1 cellular context compared by ENCODE assay signal in the genomic region with DNA sequence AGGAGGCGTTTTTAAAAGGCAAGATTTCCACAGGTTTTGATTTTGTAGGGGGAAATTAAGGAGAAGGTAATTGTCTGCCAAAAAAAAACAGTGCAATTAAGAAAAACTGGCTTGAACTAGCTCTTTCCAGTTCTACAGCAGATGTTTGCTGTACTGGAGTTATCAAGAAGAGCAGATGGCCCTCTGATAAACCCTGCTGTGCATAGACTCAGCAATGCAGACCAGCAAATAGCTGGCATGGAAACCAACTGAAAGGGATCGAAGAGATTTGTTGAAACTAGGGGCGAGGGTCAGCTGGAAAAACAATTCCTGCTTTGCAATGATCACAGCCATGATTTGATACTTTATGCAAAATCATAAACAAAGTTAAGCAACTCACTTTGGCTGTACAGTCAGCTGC.
TF ChIP-seq lines count a peak whose summit lies in the region.

No MANE protein-coding gene starts in this region.

TF ChIP-seq in HepG2, 621 proteins besides CTCF, POLR2A, EP300 and RAD21 (continued from another document and continues in another):
- TF ChIP-seq, protein P1, sequence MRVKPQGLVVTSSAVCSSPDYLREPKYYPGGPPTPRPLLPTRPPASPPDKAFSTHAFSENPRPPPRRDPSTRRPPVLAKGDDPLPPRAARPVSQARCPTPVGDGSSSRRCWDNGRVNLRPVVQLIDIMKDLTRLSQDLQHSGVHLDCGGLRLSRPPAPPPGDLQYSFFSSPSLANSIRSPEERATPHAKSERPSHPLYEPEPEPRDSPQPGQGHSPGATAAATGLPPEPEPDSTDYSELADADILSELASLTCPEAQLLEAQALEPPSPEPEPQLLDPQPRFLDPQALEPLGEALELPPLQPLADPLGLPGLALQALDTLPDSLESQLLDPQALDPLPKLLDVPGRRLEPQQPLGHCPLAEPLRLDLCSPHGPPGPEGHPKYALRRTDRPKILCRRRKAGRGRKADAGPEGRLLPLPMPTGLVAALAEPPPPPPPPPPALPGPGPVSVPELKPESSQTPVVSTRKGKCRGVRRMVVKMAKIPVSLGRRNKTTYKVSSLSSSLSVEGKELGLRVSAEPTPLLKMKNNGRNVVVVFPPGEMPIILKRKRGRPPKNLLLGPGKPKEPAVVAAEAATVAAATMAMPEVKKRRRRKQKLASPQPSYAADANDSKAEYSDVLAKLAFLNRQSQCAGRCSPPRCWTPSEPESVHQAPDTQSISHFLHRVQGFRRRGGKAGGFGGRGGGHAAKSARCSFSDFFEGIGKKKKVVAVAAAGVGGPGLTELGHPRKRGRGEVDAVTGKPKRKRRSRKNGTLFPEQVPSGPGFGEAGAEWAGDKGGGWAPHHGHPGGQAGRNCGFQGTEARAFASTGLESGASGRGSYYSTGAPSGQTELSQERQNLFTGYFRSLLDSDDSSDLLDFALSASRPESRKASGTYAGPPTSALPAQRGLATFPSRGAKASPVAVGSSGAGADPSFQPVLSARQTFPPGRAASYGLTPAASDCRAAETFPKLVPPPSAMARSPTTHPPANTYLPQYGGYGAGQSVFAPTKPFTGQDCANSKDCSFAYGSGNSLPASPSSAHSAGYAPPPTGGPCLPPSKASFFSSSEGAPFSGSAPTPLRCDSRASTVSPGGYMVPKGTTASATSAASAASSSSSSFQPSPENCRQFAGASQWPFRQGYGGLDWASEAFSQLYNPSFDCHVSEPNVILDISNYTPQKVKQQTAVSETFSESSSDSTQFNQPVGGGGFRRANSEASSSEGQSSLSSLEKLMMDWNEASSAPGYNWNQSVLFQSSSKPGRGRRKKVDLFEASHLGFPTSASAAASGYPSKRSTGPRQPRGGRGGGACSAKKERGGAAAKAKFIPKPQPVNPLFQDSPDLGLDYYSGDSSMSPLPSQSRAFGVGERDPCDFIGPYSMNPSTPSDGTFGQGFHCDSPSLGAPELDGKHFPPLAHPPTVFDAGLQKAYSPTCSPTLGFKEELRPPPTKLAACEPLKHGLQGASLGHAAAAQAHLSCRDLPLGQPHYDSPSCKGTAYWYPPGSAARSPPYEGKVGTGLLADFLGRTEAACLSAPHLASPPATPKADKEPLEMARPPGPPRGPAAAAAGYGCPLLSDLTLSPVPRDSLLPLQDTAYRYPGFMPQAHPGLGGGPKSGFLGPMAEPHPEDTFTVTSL (CRISPR knock-in tag; IDR thresholded peaks at IDR 0.05; ENCODE audit: borderline replicate concordance), result peak; percentile 46; the same call in 1 of the 2 replicates
- TF ChIP-seq, protein P2, sequence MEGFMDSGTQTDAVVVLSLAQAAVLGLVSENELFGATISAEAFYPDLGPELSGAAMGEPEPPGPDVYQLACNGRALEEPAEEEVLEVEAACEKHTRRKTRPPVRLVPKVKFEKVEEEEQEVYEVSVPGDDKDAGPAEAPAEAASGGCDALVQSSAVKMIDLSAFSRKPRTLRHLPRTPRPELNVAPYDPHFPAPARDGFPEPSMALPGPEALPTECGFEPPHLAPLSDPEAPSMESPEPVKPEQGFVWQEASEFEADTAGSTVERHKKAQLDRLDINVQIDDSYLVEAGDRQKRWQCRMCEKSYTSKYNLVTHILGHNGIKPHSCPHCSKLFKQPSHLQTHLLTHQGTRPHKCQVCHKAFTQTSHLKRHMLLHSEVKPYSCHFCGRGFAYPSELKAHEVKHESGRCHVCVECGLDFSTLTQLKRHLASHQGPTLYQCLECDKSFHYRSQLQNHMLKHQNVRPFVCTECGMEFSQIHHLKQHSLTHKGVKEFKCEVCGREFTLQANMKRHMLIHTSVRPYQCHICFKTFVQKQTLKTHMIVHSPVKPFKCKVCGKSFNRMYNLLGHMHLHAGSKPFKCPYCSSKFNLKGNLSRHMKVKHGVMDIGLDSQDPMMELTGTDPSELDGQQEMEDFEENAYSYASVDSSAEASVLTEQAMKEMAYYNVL (CRISPR knock-in tag; IDR thresholded peaks at IDR 0.05; ENCODE audit: borderline replicate concordance), result no peak
- TF ChIP-seq, protein P3, sequence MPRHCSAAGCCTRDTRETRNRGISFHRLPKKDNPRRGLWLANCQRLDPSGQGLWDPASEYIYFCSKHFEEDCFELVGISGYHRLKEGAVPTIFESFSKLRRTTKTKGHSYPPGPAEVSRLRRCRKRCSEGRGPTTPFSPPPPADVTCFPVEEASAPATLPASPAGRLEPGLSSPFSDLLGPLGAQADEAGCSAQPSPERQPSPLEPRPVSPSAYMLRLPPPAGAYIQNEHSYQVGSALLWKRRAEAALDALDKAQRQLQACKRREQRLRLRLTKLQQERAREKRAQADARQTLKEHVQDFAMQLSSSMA (CRISPR knock-in tag; IDR thresholded peaks at IDR 0.05), result no peak
- TF ChIP-seq, protein P4, sequence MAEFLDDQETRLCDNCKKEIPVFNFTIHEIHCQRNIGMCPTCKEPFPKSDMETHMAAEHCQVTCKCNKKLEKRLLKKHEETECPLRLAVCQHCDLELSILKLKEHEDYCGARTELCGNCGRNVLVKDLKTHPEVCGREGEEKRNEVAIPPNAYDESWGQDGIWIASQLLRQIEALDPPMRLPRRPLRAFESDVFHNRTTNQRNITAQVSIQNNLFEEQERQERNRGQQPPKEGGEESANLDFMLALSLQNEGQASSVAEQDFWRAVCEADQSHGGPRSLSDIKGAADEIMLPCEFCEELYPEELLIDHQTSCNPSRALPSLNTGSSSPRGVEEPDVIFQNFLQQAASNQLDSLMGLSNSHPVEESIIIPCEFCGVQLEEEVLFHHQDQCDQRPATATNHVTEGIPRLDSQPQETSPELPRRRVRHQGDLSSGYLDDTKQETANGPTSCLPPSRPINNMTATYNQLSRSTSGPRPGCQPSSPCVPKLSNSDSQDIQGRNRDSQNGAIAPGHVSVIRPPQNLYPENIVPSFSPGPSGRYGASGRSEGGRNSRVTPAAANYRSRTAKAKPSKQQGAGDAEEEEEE (CRISPR knock-in tag; IDR thresholded peaks at IDR 0.05; ENCODE audit: borderline replicate concordance), result no peak
- TF ChIP-seq, protein P5, sequence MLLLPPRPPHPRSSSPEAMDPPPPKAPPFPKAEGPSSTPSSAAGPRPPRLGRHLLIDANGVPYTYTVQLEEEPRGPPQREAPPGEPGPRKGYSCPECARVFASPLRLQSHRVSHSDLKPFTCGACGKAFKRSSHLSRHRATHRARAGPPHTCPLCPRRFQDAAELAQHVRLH (CRISPR knock-in tag; IDR thresholded peaks at IDR 0.05; ENCODE audit: borderline replicate concordance, low read depth), result no peak
- TF ChIP-seq, protein P6, sequence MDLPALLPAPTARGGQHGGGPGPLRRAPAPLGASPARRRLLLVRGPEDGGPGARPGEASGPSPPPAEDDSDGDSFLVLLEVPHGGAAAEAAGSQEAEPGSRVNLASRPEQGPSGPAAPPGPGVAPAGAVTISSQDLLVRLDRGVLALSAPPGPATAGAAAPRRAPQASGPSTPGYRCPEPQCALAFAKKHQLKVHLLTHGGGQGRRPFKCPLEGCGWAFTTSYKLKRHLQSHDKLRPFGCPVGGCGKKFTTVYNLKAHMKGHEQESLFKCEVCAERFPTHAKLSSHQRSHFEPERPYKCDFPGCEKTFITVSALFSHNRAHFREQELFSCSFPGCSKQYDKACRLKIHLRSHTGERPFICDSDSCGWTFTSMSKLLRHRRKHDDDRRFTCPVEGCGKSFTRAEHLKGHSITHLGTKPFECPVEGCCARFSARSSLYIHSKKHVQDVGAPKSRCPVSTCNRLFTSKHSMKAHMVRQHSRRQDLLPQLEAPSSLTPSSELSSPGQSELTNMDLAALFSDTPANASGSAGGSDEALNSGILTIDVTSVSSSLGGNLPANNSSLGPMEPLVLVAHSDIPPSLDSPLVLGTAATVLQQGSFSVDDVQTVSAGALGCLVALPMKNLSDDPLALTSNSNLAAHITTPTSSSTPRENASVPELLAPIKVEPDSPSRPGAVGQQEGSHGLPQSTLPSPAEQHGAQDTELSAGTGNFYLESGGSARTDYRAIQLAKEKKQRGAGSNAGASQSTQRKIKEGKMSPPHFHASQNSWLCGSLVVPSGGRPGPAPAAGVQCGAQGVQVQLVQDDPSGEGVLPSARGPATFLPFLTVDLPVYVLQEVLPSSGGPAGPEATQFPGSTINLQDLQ (CRISPR knock-in tag; IDR thresholded peaks at IDR 0.05), result no peak
- TF ChIP-seq ZMYM3 (CRISPR knock-in tag; IDR thresholded peaks at IDR 0.05), result 0 out of 2 replicates have a peak, but pooled peaks have one; percentile 49
- TF ChIP-seq SPEN (CRISPR knock-in tag; IDR thresholded peaks at IDR 0.05; ENCODE audit: low read depth), result 0 out of 2 replicates have a peak, but pooled peaks have one; percentile 19
- TF ChIP-seq, protein P7, sequence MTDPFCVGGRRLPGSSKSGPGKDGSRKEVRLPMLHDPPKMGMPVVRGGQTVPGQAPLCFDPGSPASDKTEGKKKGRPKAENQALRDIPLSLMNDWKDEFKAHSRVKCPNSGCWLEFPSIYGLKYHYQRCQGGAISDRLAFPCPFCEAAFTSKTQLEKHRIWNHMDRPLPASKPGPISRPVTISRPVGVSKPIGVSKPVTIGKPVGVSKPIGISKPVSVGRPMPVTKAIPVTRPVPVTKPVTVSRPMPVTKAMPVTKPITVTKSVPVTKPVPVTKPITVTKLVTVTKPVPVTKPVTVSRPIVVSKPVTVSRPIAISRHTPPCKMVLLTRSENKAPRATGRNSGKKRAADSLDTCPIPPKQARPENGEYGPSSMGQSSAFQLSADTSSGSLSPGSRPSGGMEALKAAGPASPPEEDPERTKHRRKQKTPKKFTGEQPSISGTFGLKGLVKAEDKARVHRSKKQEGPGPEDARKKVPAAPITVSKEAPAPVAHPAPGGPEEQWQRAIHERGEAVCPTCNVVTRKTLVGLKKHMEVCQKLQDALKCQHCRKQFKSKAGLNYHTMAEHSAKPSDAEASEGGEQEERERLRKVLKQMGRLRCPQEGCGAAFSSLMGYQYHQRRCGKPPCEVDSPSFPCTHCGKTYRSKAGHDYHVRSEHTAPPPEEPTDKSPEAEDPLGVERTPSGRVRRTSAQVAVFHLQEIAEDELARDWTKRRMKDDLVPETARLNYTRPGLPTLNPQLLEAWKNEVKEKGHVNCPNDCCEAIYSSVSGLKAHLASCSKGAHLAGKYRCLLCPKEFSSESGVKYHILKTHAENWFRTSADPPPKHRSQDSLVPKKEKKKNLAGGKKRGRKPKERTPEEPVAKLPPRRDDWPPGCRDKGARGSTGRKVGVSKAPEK (CRISPR knock-in tag; IDR thresholded peaks at IDR 0.05; ENCODE audit: borderline replicate concordance), result no peak
- TF ChIP-seq NPAS2 (CRISPR knock-in tag; IDR thresholded peaks at IDR 0.05; ENCODE audit: borderline replicate concordance), result no peak
- peak; percentile 61 for TF ChIP-seq PITX1 (CRISPR knock-in tag; IDR thresholded peaks at IDR 0.05)
- TF ChIP-seq, protein P8, sequence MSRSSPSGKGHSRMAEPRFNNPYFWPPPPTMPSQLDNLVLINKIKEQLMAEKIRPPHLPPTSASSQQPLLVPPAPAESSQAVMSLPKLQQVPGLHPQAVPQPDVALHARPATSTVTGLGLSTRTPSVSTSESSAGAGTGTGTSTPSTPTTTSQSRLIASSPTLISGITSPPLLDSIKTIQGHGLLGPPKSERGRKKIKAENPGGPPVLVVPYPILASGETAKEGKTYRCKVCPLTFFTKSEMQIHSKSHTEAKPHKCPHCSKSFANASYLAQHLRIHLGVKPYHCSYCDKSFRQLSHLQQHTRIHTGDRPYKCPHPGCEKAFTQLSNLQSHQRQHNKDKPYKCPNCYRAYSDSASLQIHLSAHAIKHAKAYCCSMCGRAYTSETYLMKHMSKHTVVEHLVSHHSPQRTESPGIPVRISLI (CRISPR knock-in tag; IDR thresholded peaks at IDR 0.05; ENCODE audit: borderline replicate concordance), result peak; percentile 56; the same call in 1 of the 2 replicates
- TF ChIP-seq NFYB (CRISPR knock-in tag; IDR thresholded peaks at IDR 0.05), result no peak
- TF ChIP-seq ZNF652 (CRISPR knock-in tag; IDR thresholded peaks at IDR 0.05; ENCODE audit: borderline replicate concordance, low read depth), result no peak
- TF ChIP-seq, protein P9, sequence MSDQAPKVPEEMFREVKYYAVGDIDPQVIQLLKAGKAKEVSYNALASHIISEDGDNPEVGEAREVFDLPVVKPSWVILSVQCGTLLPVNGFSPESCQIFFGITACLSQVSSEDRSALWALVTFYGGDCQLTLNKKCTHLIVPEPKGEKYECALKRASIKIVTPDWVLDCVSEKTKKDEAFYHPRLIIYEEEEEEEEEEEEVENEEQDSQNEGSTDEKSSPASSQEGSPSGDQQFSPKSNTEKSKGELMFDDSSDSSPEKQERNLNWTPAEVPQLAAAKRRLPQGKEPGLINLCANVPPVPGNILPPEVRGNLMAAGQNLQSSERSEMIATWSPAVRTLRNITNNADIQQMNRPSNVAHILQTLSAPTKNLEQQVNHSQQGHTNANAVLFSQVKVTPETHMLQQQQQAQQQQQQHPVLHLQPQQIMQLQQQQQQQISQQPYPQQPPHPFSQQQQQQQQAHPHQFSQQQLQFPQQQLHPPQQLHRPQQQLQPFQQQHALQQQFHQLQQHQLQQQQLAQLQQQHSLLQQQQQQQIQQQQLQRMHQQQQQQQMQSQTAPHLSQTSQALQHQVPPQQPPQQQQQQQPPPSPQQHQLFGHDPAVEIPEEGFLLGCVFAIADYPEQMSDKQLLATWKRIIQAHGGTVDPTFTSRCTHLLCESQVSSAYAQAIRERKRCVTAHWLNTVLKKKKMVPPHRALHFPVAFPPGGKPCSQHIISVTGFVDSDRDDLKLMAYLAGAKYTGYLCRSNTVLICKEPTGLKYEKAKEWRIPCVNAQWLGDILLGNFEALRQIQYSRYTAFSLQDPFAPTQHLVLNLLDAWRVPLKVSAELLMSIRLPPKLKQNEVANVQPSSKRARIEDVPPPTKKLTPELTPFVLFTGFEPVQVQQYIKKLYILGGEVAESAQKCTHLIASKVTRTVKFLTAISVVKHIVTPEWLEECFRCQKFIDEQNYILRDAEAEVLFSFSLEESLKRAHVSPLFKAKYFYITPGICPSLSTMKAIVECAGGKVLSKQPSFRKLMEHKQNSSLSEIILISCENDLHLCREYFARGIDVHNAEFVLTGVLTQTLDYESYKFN (CRISPR knock-in tag; conservative IDR thresholded peaks at IDR 0.05), result peak; percentile 83
